ENCODE assay signal across 8 cellular contexts in the genomic region with DNA sequence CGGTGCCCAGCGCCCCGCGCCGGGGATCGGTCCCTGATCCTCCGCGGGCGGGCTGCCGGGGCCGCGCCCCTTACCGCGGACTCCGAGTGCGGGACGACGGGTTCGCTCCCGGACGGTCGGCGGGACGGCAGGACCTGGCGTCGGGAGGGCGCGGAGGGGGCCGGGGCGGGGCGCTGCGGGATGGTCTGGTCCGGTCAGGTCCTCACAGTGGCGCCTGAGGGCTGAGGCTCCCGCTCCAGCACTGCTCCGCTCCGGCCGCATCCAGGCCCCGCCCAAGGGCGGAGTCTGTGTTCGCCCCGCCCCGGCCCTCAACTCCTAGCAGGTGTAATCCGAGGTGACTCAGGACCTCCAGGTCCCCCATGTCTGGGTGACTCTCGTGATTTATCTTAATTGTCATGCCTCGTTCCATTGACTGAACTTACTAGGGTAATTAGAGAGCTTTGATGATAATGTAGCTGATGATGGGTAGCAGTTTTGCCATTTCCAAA. TPM values are rescaled to one million over a fixed set of nuclear protein-coding genes. Genes with fewer than 3 reads are reported as not detected.
DNase-seq lines count a peak whose midpoint lies in the region; ATAC-seq and TF ChIP-seq lines count a peak whose summit lies in the region.

A gene with protein sequence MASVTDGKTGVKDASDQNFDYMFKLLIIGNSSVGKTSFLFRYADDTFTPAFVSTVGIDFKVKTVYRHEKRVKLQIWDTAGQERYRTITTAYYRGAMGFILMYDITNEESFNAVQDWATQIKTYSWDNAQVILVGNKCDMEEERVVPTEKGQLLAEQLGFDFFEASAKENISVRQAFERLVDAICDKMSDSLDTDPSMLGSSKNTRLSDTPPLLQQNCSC (minus strand): TSS at position 223 of the 488 bp plus-strand sequence. CDS start 13,583 bp downstream, outside the sequence.

- TF ChIP-seq POLR2A in HCT116 (IDR thresholded peaks at IDR 0.05; ENCODE audit: borderline replicate concordance, extremely low read depth, insufficient read depth, insufficient read length) = no peak

- DNase-seq in DMS79 treated with DMSO at 0.1 percent for 48 hours (lab: John Stamatoyannopoulos, UW) (peak; percentile 79), HCT116 (ENCODE audit: low read depth, low spot score) (peak; percentile 51), NCI-H146 treated with DMSO at 0.1 percent for 48 hours (lab: John Stamatoyannopoulos, UW; ENCODE audit: unreplicated experiment) (peak; percentile 78), cardiac fibroblast (ENCODE audit: low read depth in 2 of 2) (peak; percentile 59 to 68), kidney glomerular epithelial cell (lab: John Stamatoyannopoulos, UW) (peak; percentile 59), cerebellar nuclear complex (lab: John Stamatoyannopoulos, UW) (no peak)
- DNase-seq in stimulated activated CD4-positive, alpha-beta T cell treated with anti-CD3 and anti-CD28 coated beads, Interleukin-4, amount 100 ng/mL, for 1 hour = peak; percentile 87

- ATAC-seq in HCT116 = peak; percentile 100

- no peaks in the 10 kb centered on the region for H3K36me3 ChIP-seq in HCT116 (ENCODE audit: control insufficient read depth in 1 of 2, insufficient read depth in 2 of 2, low read length in 2 of 2)

- peak within 1 kb of the TSS; percentile 37; the same call in 1 of the 2 replicates for H3K27ac ChIP-seq in HCT116 (ENCODE audit: low read depth, low read length)

- POLR2A ChIA-PET in HCT116 (lab: Charles Lee) = no interaction called here

- RAD21 ChIA-PET in HCT116 (lab: Charles Lee; ENCODE audit: low non-redundant PET in 1 of 2, low total read pairs in 2 of 2, uncharacterized antibody in 2 of 2, unreplicated experiment in 2 of 2) = no interaction called here

- H3K4me1 ChIP-seq in HCT116 (ENCODE audit: control insufficient read depth in 1 of 2, insufficient read depth in 2 of 2, low read length in 2 of 2) = peaks cover 0 to 5% of the 10 kb centered on the region in 2 experiments; a peak in 1 of 4 replicates

- no peak for TF ChIP-seq RAD21 in HCT116 (IDR thresholded peaks at IDR 0.05; ENCODE audit: low read depth)

- no peak within 1 kb of the TSS for H2AFZ ChIP-seq in HCT116 (ENCODE audit: low read depth, low read length, poor library complexity, severe bottlenecking)

- no peaks in the 10 kb centered on the region for H4K20me1 ChIP-seq in HCT116 (ENCODE audit: insufficient read depth)

- peak within 1 kb of the TSS; percentile 67 for H3K9ac ChIP-seq in HCT116 (ENCODE audit: low read length)

- H3K79me2 ChIP-seq in HCT116 (ENCODE audit: insufficient read depth, low read length) = no peaks in the 10 kb centered on the region

- no peaks in the 10 kb centered on the region for H3K27me3 ChIP-seq in HCT116 (ENCODE audit: insufficient read depth, low read length)

- peak within 1 kb of the TSS; percentile 83 for H3K4me2 ChIP-seq in HCT116 (ENCODE audit: low read length)

- intact Hi-C loops in HCT116 (cut with micrococcal nuclease) = no loop called here

- BruUV-seq in HCT116 (replicated peaks; lab: Mats Ljungman, UMichigan) = no TSS peak

- H3K4me3 ChIP-seq in HCT116 (replicated peaks in 1 of 2; ENCODE audit: low read depth in 1 of 2, low read length in 2 of 2) = peak within 1 kb of the TSS; percentile 56 to 76
- peak within 1 kb of the TSS; percentile 78 for H3K4me3 ChIP-seq in WI38 (ENCODE audit: low read depth, low read length)
- H3K4me3 ChIP-seq in cardiac fibroblast (replicated peaks in 1 of 2; ENCODE audit: low read depth in 2 of 2, low read length in 2 of 2) = peak within 1 kb of the TSS; percentile 48 to 60

- H3K9me3 ChIP-seq in HCT116 (ENCODE audit: control insufficient read depth in 1 of 2, insufficient read depth in 1 of 2, low read depth in 1 of 2, low read length in 2 of 2) = no peaks in the 10 kb centered on the region

- CTCF ChIA-PET in HCT116 (lab: Charles Lee) = no interaction called here

- H3K9me2 ChIP-seq in HCT116 (ENCODE audit: insufficient read depth) = no peaks in the 10 kb centered on the region

- TF ChIP-seq CTCF in HCT116 (IDR thresholded peaks at IDR 0.05 in 2 of 3, conservative IDR thresholded peaks at IDR 0.05 in 1 of 3; ENCODE audit: borderline replicate concordance in 1 of 3, insufficient read depth in 1 of 3, low read depth in 2 of 3, low read length in 2 of 3) (no peak), WI38 (IDR thresholded peaks at IDR 0.05; ENCODE audit: low read depth, low read length) (no peak), cardiac fibroblast (IDR thresholded peaks at IDR 0.05; ENCODE audit: low read depth, low read length) (no peak)

TF ChIP-seq in HCT116, 20 proteins besides CTCF, POLR2A, EP300 and RAD21:
- TF ChIP-seq POLR2AphosphoS5 (IDR thresholded peaks at IDR 0.05; ENCODE audit: low read depth, low read length) (peak; percentile 85), ZFX (IDR thresholded peaks at IDR 0.05) (no peak), ZNF274 (IDR thresholded peaks at IDR 0.05; ENCODE audit: low read depth, low read length) (no peak)
- TF ChIP-seq, protein P1, sequence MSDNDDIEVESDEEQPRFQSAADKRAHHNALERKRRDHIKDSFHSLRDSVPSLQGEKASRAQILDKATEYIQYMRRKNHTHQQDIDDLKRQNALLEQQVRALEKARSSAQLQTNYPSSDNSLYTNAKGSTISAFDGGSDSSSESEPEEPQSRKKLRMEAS (IDR thresholded peaks at IDR 0.05) = 0 out of 2 replicates have a peak, but pooled peaks have one; percentile 21

RNA-seq across cellular contexts. Expression of the gene that starts here (rescaled TPM):
- 15.1 TPM for total RNA-seq in HCT116 (2021; ENCODE audit: unreplicated experiment)
- 4.9 and 6.3 TPM in 2 replicates for polyA plus RNA-seq in HCT116 (2012)

Comparison
In these comparisons a context has a peak if more than half of its experiments do, and no peak if none do; other contexts are left out.
1. DNase-seq: peak in DMS79 treated with DMSO at 0.1 percent for 48 hours (single experiment), HCT116 (single experiment), NCI-H146 treated with DMSO at 0.1 percent for 48 hours (single experiment), cardiac fibroblast (2 of 2), kidney glomerular epithelial cell (single experiment) and stimulated activated CD4-positive, alpha-beta T cell treated with anti-CD3 and anti-CD28 coated beads, Interleukin-4, amount 100 ng/mL, for 1 hour (single experiment); none in cerebellar nuclear complex (0 of 2).
2. Peak in every context shown above with its lines, with median percentiles within 50 percentile points of each other: H3K4me3 ChIP-seq.